8 cellular contexts compared by ENCODE assay signal in the genomic region with DNA sequence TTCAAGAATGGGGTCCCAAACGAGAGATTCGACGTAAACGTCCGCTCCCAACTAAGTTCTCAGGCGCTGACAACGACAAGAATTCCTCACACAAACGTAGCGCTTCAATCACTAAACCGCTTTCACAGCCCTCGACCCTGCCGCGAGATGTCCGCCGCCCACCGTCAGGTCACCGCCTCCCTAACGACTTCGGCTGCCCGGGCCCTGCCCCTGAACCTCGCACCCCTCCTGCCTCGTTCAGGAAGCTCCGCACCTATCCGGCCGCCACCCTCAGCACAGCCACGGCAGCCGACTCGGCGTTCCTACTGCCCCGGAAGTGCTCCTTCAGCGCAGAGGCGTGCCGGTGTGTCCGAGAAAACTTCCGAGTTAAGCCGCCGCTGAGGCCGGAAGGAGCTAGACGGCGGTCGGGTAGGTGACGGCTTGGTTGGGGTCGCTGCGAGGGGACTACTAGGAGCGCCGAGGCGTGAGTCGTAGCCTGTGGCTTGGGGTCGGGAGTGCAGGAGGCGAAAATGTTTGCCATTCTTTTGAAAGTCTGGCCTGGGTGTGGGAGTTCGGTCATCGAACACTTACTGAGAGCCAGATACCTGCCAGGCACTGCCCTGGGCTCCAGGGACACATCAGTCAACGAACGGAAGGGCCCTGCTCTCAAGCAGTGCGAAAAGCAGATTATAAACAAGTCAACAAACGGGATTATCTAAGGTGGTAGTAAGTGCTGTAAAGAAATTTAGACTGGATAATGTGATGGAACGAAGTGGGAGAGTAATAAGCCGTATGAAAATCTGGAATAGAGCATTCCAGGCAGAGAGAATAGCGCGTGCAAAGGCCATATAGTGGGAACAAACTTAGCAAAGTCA. TPM values are rescaled to one million over a fixed set of nuclear protein-coding genes. Genes with fewer than 3 reads are reported as not detected.
DNase-seq lines count a peak whose midpoint lies in the region; ATAC-seq and TF ChIP-seq lines count a peak whose summit lies in the region.

FAM114A2 (minus strand) TSS at position 307 of the 854 bp plus-strand sequence. CDS start 3,957 bp downstream, outside the sequence.
MFAP3 (plus strand) TSS at position 364 of the 854 bp plus-strand sequence. CDS start 10,756 bp downstream, outside the sequence.

- H3K27me3 ChIP-seq in esophagus (ENCODE audit: control insufficient read depth in 1 of 2, insufficient read depth in 2 of 2, low read length in 2 of 2) (no peaks in the 10 kb centered on the region), mucosa of stomach (ENCODE audit: control insufficient read depth, insufficient read depth, low read length) (no peaks in the 10 kb centered on the region)

- no peaks in the 10 kb centered on the region for H3K9me3 Mint-ChIP-seq in activated T-cell treated with anti-CD3 and anti-CD28 coated beads, Interleukin-2, amount 50 U/mL, for 24 hours

- H3K36me3 ChIP-seq in esophagus (ENCODE audit: control insufficient read depth in 2 of 2, insufficient read depth in 2 of 2, low read length in 1 of 2) (no peaks in the 10 kb centered on the region), mucosa of stomach (ENCODE audit: control insufficient read depth, insufficient read depth, low read length) (no peaks in the 10 kb centered on the region)

- H3K27me3 Mint-ChIP-seq in activated T-cell treated with anti-CD3 and anti-CD28 coated beads, Interleukin-2, amount 50 U/mL, for 24 hours = no peaks in the 10 kb centered on the region

- ATAC-seq in GM21717 (IDR thresholded peaks at IDR 0.05; ENCODE audit: unreplicated experiment) = peak; percentile 99

- H3K36me3 Mint-ChIP-seq in activated T-cell treated with anti-CD3 and anti-CD28 coated beads, Interleukin-2, amount 50 U/mL, for 24 hours (ENCODE audit: low read depth) = peaks cover 43% of the 10 kb centered on the region

- peak within 1 kb of the TSS; percentile 97 for H3K4me3 Mint-ChIP-seq in activated T-cell treated with anti-CD3 and anti-CD28 coated beads, Interleukin-2, amount 50 U/mL, for 24 hours

- no peaks in the 10 kb centered on the region for H3K9me3 ChIP-seq in esophagus (ENCODE audit: control insufficient read depth in 2 of 2, insufficient read depth in 1 of 2, low read depth in 1 of 2, low read length in 1 of 2)
- no peaks in the 10 kb centered on the region for H3K9me3 ChIP-seq in mucosa of stomach (ENCODE audit: control insufficient read depth, low read length)

- peak within 1 kb of the TSS; percentile 91 to 98 for H3K27ac ChIP-seq in esophagus (ENCODE audit: low read depth in 2 of 2, low read length in 1 of 2)

- H3K9ac ChIP-seq in mucosa of stomach (ENCODE audit: low read length) = peak within 1 kb of the TSS; percentile 91

- H3K4me3 ChIP-seq in Jurkat, Clone E6-1 (ENCODE audit: low read length) = peak within 1 kb of the TSS; percentile 77
- H3K4me3 ChIP-seq in esophagus (ENCODE audit: low read depth in 1 of 2, low read length in 2 of 2) = peak within 1 kb of the TSS; percentile 67 to 99
- peak within 1 kb of the TSS; percentile 93 for H3K4me3 ChIP-seq in mucosa of stomach (ENCODE audit: low read length)

- WGBS in esophagus, 2 donors = 1% methylated on average over 60 of the region's 60 CpGs

- peaks cover 68% of the 10 kb centered on the region for H3K4me1 Mint-ChIP-seq in activated T-cell treated with anti-CD3 and anti-CD28 coated beads, Interleukin-2, amount 50 U/mL, for 24 hours (ENCODE audit: low read depth)

- H3K4me1 ChIP-seq in esophagus (ENCODE audit: control insufficient read depth in 2 of 2, insufficient read depth in 2 of 2, low read length in 1 of 2) (no peaks in the 10 kb centered on the region), mucosa of stomach (ENCODE audit: control insufficient read depth, insufficient read depth, low read length) (no peaks in the 10 kb centered on the region)

- DNase-seq in DMS53 treated with DMSO at 0.1 percent for 48 hours (lab: John Stamatoyannopoulos, UW; ENCODE audit: unreplicated experiment) = peak; percentile 83
- DNase-seq in Jurkat, Clone E6-1 (ENCODE audit: low read depth, low spot score) = peak; percentile 81
- DNase-seq in activated T-cell treated with anti-CD3 and anti-CD28 coated beads, Interleukin-2, amount 50 U/mL, for 24 hours = peak; percentile 89
- peak; percentile 92 for DNase-seq in stimulated activated CD8-positive, alpha-beta memory T cell treated with anti-CD3 and anti-CD28 coated beads, Interleukin-4, amount 100 ng/mL, for 48 hours

- peak within 1 kb of the TSS; percentile 99 for H3K27ac Mint-ChIP-seq in activated T-cell treated with anti-CD3 and anti-CD28 coated beads, Interleukin-2, amount 50 U/mL, for 24 hours

TF ChIP-seq in PFSK-1, 5 proteins besides CTCF, POLR2A, EP300 and RAD21:
- TF ChIP-seq POLR2AphosphoS5 (IDR thresholded peaks at IDR 0.05; ENCODE audit: low read depth, low read length) (peak; percentile 95), TAF1 (IDR thresholded peaks at IDR 0.05; ENCODE audit: borderline replicate concordance, insufficient read depth, low read length) (peak; percentile 80), FOXP2 (optimal IDR thresholded peaks at IDR 0.05; ENCODE audit: borderline replicate concordance, extremely low read depth, extremely low read length, insufficient read depth) (peak; percentile 74), SIN3A (IDR thresholded peaks at IDR 0.05; ENCODE audit: borderline replicate concordance, insufficient read depth, low read length) (peak; percentile 51; the same call in 1 of the 2 replicates)
- TF ChIP-seq, protein P1, sequence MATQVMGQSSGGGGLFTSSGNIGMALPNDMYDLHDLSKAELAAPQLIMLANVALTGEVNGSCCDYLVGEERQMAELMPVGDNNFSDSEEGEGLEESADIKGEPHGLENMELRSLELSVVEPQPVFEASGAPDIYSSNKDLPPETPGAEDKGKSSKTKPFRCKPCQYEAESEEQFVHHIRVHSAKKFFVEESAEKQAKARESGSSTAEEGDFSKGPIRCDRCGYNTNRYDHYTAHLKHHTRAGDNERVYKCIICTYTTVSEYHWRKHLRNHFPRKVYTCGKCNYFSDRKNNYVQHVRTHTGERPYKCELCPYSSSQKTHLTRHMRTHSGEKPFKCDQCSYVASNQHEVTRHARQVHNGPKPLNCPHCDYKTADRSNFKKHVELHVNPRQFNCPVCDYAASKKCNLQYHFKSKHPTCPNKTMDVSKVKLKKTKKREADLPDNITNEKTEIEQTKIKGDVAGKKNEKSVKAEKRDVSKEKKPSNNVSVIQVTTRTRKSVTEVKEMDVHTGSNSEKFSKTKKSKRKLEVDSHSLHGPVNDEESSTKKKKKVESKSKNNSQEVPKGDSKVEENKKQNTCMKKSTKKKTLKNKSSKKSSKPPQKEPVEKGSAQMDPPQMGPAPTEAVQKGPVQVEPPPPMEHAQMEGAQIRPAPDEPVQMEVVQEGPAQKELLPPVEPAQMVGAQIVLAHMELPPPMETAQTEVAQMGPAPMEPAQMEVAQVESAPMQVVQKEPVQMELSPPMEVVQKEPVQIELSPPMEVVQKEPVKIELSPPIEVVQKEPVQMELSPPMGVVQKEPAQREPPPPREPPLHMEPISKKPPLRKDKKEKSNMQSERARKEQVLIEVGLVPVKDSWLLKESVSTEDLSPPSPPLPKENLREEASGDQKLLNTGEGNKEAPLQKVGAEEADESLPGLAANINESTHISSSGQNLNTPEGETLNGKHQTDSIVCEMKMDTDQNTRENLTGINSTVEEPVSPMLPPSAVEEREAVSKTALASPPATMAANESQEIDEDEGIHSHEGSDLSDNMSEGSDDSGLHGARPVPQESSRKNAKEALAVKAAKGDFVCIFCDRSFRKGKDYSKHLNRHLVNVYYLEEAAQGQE (IDR thresholded peaks at IDR 0.05; ENCODE audit: insufficient read depth in 1 of 2, low read depth in 2 of 2, low read length in 2 of 2) = 0 out of 4 replicates have a peak, but pooled peaks of 1 of the 2 experiments have one; percentile 43

RNA-seq across cellular contexts. Expression of gene FAM114A2, which starts in this region (rescaled TPM):
- polyA plus RNA-seq in Jurkat, Clone E6-1 (2012; ENCODE audit: insufficient read depth, insufficient read length) = 25.0 TPM
- 12.1 TPM for polyA plus RNA-seq in PFSK-1 (2012; ENCODE audit: insufficient read length, low read depth)
- polyA plus RNA-seq in esophagus = 1 to 10 TPM; 6.2 to 8.2 TPM

RNA-seq across cellular contexts. Expression of gene MFAP3, which starts in this region (rescaled TPM):
- 11.6 TPM for polyA plus RNA-seq in Jurkat, Clone E6-1 (2012; ENCODE audit: insufficient read depth, insufficient read length)
- polyA plus RNA-seq in PFSK-1 (2012; ENCODE audit: insufficient read length, low read depth) = 8.5 TPM
- 1 to 10 TPM; 1.3 to 8.0 TPM for polyA plus RNA-seq in esophagus

Comparison
In these comparisons a context has a peak if more than half of its experiments do, and no peak if none do; other contexts are left out.
1. Peak in every context shown above with its lines: DNase-seq, ATAC-seq, H3K4me3 ChIP-seq and H3K27ac ChIP-seq.